6 cellular contexts compared by ENCODE assay signal in genomic region chr7:75602831-75603230, GRCh38.
DNase-seq lines count a peak whose midpoint lies in the region; FAIRE-seq and TF ChIP-seq lines count a peak whose summit lies in the region.
"Not testable (repeated sequence)": the region's sequence is repeated elsewhere in the genome, so short reads cannot be mapped to it uniquely, and the experiment has no call there.

No MANE protein-coding gene starts in this region.

- H3K23me2 ChIP-seq in H9 (ENCODE audit: insufficient read length, low read depth, low read length, poor library complexity, severe bottlenecking): not testable (repeated sequence)

- H3K27me3 Mint-ChIP-seq in H9 (ENCODE audit: low read depth); astrocyte (ENCODE audit: low read depth, unreplicated experiment): not testable (repeated sequence)

- not testable (repeated sequence) for H2BK20ac ChIP-seq in H9 (ENCODE audit: low read depth, low read length, poor library complexity, severe bottlenecking)

- H3K36me3 ChIP-seq in astrocyte (ENCODE audit: insufficient read depth, low read length): not testable (repeated sequence)

- not testable (repeated sequence) for H3K9me3 ChIP-seq in H9 (ENCODE audit: control insufficient read depth, low read depth, low read length); astrocyte (ENCODE audit: insufficient read depth, low read depth, low read length)

- H2BK5ac ChIP-seq in H9 (ENCODE audit: insufficient read length, low read length): not testable (repeated sequence)

- H4K8ac ChIP-seq in H9 (replicated peaks; ENCODE audit: insufficient read length, low read depth, low read length): not testable (repeated sequence)

- not testable (repeated sequence) for H2AK5ac ChIP-seq in H9 (ENCODE audit: insufficient read length, low read length)

- TF ChIP-seq CTCF in H9 (conservative IDR thresholded peaks at IDR 0.05); RWPE1 (conservative IDR thresholded peaks at IDR 0.05; ENCODE audit: low read depth); astrocyte (IDR thresholded peaks at IDR 0.05; ENCODE audit: insufficient read depth, low read depth, low read length): not testable (repeated sequence)

- H3K4me3 ChIP-seq in astrocyte (ENCODE audit: insufficient read depth, low read depth, low read length): not testable (repeated sequence)

- not testable (repeated sequence) for H4K20me1 ChIP-seq in H9 (ENCODE audit: control insufficient read depth, insufficient read depth, insufficient read length); astrocyte (ENCODE audit: insufficient read depth, low read length)

- H2BK15ac ChIP-seq in H9 (ENCODE audit: low read depth, low read length): not testable (repeated sequence)

- POLR2A ChIA-PET in RWPE1 (lab: Yijun Ruan, JAX; ENCODE audit: low non-redundant PET): not testable (repeated sequence)

- no CpG with 5 or more reads among the region's 9 CpGs for WGBS in H9 (ENCODE audit: extremely low coverage, insufficient read length, low lambda C conversion rate)

- H3K18ac ChIP-seq in H9 (ENCODE audit: insufficient read length, low read depth, low read length): not testable (repeated sequence)

- not testable (repeated sequence) for H3K4ac ChIP-seq in H9 (ENCODE audit: low read depth, low read length)

- H4K5ac ChIP-seq in H9 (ENCODE audit: insufficient read length, low read depth, low read length): not testable (repeated sequence)

- H2BK120ac ChIP-seq in H9 (ENCODE audit: low read depth, low read length, poor library complexity, severe bottlenecking): not testable (repeated sequence)

- DNase-seq in EL (peak; percentile 16), M059J (ENCODE audit: low read depth) (peak; percentile 35), RWPE1 (ENCODE audit: low spot score) (peak; percentile 16), astrocyte (ENCODE audit: low read depth) (peak; percentile 20), kidney tubule cell (ENCODE audit: low spot score) (peak; percentile 23)
- not testable (repeated sequence) for DNase-seq in H9

- H3T11ph ChIP-seq in H9 (ENCODE audit: low read length): not testable (repeated sequence)

- H2BK12ac ChIP-seq in H9 (ENCODE audit: insufficient read length, low read depth, low read length): not testable (repeated sequence)

- not testable (repeated sequence) for H3K4me3 Mint-ChIP-seq in H9; astrocyte (ENCODE audit: unreplicated experiment)

- not testable (repeated sequence) for H3K27me3 ChIP-seq in H9 (ENCODE audit: insufficient read depth, low read length); astrocyte (ENCODE audit: insufficient read depth, low read length)

- not testable (repeated sequence) for FAIRE-seq in astrocyte (lab: Jason Lieb, UNC)

- H3K14ac ChIP-seq in H9 (ENCODE audit: insufficient read depth, low read length): not testable (repeated sequence)

- CTCF ChIA-PET in RWPE1 (lab: Yijun Ruan, JAX): not testable (repeated sequence)

- not testable (repeated sequence) for H3K4me2 ChIP-seq in H9 (ENCODE audit: insufficient read depth, insufficient read length, low read length); astrocyte (ENCODE audit: low read length)

- not testable (repeated sequence) for H2AFZ ChIP-seq in H9 (ENCODE audit: low read length); astrocyte (ENCODE audit: low read depth, low read length)

- not testable (repeated sequence) for H3K9ac ChIP-seq in H9 (ENCODE audit: extremely low read depth, insufficient read length, low read length); astrocyte (ENCODE audit: low read length)

- H3K79me2 ChIP-seq in H9 (ENCODE audit: insufficient read depth, low read length); astrocyte (ENCODE audit: insufficient read depth, low read length): not testable (repeated sequence)

- H3K9me3 Mint-ChIP-seq in H9; astrocyte (ENCODE audit: unreplicated experiment): not testable (repeated sequence)

- peaks cover 34 to 49% of the 10 kb centered on the region in 2 experiments for H3K4me1 Mint-ChIP-seq in H9
- H3K4me1 Mint-ChIP-seq in astrocyte (ENCODE audit: low read depth, unreplicated experiment): not testable (repeated sequence)

- not testable (repeated sequence) for H3K27ac ChIP-seq in H9 (ENCODE audit: insufficient read length, low read depth, low read length); RWPE1; astrocyte (ENCODE audit: low read depth, low read length)

- H3K27ac Mint-ChIP-seq in H9: peak overlapping the region in 2 of 3 experiments; percentile 6 to 26; a peak in 1 of 7 replicates
- H3K27ac Mint-ChIP-seq in astrocyte (ENCODE audit: unreplicated experiment): not testable (repeated sequence)

- not testable (repeated sequence) for H3K79me1 ChIP-seq in H9 (ENCODE audit: insufficient read depth, low read depth, low read length, poor library complexity, severe bottlenecking)

- not testable (repeated sequence) for H4K91ac ChIP-seq in H9 (ENCODE audit: insufficient read length, low read depth, low read length)

- H3K23ac ChIP-seq in H9 (ENCODE audit: insufficient read length, low read depth, low read length): not testable (repeated sequence)

- H3K56ac ChIP-seq in H9 (ENCODE audit: insufficient read length, low read depth, low read length): not testable (repeated sequence)

- not testable (repeated sequence) for H3K4me1 ChIP-seq in H9 (ENCODE audit: insufficient read depth, low read length)
- peaks cover 11% of the 10 kb centered on the region for H3K4me1 ChIP-seq in astrocyte (ENCODE audit: insufficient read depth, low read length)

- peaks cover 3 to 37% (median 28%) of the 10 kb centered on the region in 3 experiments; a peak in 5 of 7 replicates for H3K36me3 Mint-ChIP-seq in H9 (ENCODE audit: insufficient read depth in 1 of 3, low read depth in 3 of 3)
- H3K36me3 Mint-ChIP-seq in astrocyte (ENCODE audit: low read depth, unreplicated experiment): not testable (repeated sequence)
